Comparison of ENCODE assay signal across 2 cellular contexts in the genomic region with DNA sequence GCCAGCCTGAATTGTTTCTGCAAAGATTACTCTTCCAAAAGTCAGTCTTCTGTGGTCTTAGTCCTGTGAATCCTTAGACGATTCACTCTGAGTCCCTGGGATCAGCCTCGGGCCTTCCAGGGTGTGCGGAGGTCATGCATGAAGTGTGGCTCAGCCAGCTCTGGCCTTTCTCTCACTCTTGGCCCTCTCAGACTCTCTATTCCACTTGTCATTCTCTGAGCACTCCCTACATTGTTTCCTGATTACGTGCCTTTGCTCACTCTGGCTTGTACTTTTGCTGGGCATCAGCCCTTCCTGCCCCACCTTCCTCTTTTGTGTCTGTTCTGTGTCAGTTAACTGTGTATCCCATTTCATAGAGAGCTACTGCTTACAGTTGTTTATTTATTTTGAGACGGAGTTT.
TF ChIP-seq lines count a peak whose summit lies in the region.

No MANE protein-coding gene starts in this region.

TF ChIP-seq in liver, 16 proteins besides CTCF, POLR2A, EP300 and RAD21 (continued from another document):
- TF ChIP-seq, protein P1, sequence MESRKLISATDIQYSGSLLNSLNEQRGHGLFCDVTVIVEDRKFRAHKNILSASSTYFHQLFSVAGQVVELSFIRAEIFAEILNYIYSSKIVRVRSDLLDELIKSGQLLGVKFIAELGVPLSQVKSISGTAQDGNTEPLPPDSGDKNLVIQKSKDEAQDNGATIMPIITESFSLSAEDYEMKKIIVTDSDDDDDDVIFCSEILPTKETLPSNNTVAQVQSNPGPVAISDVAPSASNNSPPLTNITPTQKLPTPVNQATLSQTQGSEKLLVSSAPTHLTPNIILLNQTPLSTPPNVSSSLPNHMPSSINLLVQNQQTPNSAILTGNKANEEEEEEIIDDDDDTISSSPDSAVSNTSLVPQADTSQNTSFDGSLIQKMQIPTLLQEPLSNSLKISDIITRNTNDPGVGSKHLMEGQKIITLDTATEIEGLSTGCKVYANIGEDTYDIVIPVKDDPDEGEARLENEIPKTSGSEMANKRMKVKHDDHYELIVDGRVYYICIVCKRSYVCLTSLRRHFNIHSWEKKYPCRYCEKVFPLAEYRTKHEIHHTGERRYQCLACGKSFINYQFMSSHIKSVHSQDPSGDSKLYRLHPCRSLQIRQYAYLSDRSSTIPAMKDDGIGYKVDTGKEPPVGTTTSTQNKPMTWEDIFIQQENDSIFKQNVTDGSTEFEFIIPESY (IDR thresholded peaks at IDR 0.05): no peak
- no peak for TF ChIP-seq JUND (IDR thresholded peaks at IDR 0.05)

TF ChIP-seq in HepG2, 621 proteins besides CTCF, POLR2A, EP300 and RAD21 (continued from another document):
- TF ChIP-seq, protein P2, sequence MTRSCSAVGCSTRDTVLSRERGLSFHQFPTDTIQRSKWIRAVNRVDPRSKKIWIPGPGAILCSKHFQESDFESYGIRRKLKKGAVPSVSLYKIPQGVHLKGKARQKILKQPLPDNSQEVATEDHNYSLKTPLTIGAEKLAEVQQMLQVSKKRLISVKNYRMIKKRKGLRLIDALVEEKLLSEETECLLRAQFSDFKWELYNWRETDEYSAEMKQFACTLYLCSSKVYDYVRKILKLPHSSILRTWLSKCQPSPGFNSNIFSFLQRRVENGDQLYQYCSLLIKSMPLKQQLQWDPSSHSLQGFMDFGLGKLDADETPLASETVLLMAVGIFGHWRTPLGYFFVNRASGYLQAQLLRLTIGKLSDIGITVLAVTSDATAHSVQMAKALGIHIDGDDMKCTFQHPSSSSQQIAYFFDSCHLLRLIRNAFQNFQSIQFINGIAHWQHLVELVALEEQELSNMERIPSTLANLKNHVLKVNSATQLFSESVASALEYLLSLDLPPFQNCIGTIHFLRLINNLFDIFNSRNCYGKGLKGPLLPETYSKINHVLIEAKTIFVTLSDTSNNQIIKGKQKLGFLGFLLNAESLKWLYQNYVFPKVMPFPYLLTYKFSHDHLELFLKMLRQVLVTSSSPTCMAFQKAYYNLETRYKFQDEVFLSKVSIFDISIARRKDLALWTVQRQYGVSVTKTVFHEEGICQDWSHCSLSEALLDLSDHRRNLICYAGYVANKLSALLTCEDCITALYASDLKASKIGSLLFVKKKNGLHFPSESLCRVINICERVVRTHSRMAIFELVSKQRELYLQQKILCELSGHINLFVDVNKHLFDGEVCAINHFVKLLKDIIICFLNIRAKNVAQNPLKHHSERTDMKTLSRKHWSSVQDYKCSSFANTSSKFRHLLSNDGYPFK (CRISPR knock-in tag; IDR thresholded peaks at IDR 0.05; ENCODE audit: borderline replicate concordance): no peak
- TF ChIP-seq, protein P3, sequence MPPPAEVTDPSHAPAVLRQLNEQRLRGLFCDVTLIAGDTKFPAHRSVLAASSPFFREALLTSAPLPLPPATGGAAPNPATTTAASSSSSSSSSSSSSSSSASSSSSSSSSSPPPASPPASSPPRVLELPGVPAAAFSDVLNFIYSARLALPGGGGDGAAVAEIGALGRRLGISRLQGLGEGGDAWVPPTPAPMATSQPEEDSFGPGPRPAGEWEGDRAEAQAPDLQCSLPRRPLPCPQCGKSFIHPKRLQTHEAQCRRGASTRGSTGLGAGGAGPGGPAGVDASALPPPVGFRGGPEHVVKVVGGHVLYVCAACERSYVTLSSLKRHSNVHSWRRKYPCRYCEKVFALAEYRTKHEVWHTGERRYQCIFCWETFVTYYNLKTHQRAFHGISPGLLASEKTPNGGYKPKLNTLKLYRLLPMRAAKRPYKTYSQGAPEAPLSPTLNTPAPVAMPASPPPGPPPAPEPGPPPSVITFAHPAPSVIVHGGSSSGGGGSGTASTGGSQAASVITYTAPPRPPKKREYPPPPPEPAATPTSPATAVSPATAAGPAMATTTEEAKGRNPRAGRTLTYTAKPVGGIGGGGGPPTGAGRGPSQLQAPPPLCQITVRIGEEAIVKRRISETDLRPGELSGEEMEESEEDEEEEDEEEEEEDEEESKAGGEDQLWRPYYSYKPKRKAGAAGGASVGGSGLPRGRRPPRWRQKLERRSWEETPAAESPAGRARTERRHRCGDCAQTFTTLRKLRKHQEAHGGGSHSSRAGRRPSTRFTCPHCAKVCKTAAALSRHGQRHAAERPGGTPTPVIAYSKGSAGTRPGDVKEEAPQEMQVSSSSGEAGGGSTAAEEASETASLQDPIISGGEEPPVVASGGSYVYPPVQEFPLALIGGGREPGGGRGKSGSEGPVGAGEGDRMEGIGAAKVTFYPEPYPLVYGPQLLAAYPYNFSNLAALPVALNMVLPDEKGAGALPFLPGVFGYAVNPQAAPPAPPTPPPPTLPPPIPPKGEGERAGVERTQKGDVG (CRISPR knock-in tag; IDR thresholded peaks at IDR 0.05; ENCODE audit: borderline replicate concordance): no peak
- no peak for TF ChIP-seq SAFB2 (CRISPR knock-in tag; IDR thresholded peaks at IDR 0.05; ENCODE audit: borderline replicate concordance, low read depth)
- TF ChIP-seq SP1 (IDR thresholded peaks at IDR 0.05): no peak
- TF ChIP-seq SP1 (CRISPR knock-in tag; IDR thresholded peaks at IDR 0.05): no peak
- TF ChIP-seq ZNF670 (CRISPR knock-in tag; IDR thresholded peaks at IDR 0.05; ENCODE audit: borderline replicate concordance): no peak
- TF ChIP-seq ZNF839 (CRISPR knock-in tag; IDR thresholded peaks at IDR 0.05; ENCODE audit: borderline replicate concordance): no peak
- TF ChIP-seq, protein P4, sequence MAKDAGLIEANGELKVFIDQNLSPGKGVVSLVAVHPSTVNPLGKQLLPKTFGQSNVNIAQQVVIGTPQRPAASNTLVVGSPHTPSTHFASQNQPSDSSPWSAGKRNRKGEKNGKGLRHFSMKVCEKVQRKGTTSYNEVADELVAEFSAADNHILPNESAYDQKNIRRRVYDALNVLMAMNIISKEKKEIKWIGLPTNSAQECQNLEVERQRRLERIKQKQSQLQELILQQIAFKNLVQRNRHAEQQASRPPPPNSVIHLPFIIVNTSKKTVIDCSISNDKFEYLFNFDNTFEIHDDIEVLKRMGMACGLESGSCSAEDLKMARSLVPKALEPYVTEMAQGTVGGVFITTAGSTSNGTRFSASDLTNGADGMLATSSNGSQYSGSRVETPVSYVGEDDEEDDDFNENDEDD (CRISPR knock-in tag; IDR thresholded peaks at IDR 0.05; ENCODE audit: borderline replicate concordance): no peak
- no peak for TF ChIP-seq SMARCE1 (IDR thresholded peaks at IDR 0.05; ENCODE audit: borderline replicate concordance)
